Comparison of ENCODE assay signal across 33 cellular contexts in genomic region chr1:60821156-60821555, GRCh38.
"Had no signal": no experiment of that assay in that cellular context is flagged by ENCODE, and none has a peak within 500 bp of the region (broad histone marks: within the 10 kb centered on the region; RNA-seq: fewer than 3 reads in every experiment).

No MANE protein-coding gene starts in this region.

- H3K4me3 ChIP-seq: adrenal gland, ascending aorta, body of pancreas, breast epithelium, cardiac muscle cell had no signal

- ATAC-seq: activated naive CD4-positive, alpha-beta T cell treated with anti-CD3 and anti-CD28 coated beads, Interleukin-2, amount 50 U/mL, for 72 hours; activated naive CD8-positive, alpha-beta T cell treated with anti-CD3 and anti-CD28 coated beads, Interleukin-2, amount 50 U/mL, for 24 hours; activated T-cell treated with anti-CD3 and anti-CD28 coated beads, Interleukin-2, amount 50 U/mL, for 4 hours; activated T-cell treated with anti-CD3 and anti-CD28 coated beads, Interleukin-2, amount 50 U/mL, for 72 hours; activated T-helper 17 cell treated with anti-CD3 and anti-CD28 coated beads, Interleukin-2, amount 50 U/mL, for 72 hours; body of pancreas had no signal

- H3K27ac ChIP-seq: adrenal gland, ascending aorta, body of pancreas, brain microvascular endothelial cell, breast epithelium, cardiac muscle cell had no signal

- FAIRE-seq: astrocyte, bronchial epithelial cell had no signal

- H3K4me1 ChIP-seq: adrenal gland, ascending aorta, body of pancreas, breast epithelium had no signal

- H3K36me3 ChIP-seq: adrenal gland, ascending aorta, brain microvascular endothelial cell, breast epithelium, cardiac muscle cell had no signal

- H3K9me3 ChIP-seq: adrenal gland, body of pancreas, breast epithelium had no signal

- DNase-seq: activated effector memory CD4-positive, alpha-beta T cell treated with anti-CD3 and anti-CD28 coated beads, Interleukin-2, amount 50 U/mL, for 16 hours; activated effector memory CD4-positive, alpha-beta T cell treated with Interleukin-2 at 50 U/mL for 16 hours; activated gamma-delta T cell; activated gamma-delta T cell treated with Interleukin-2 at 50 U/mL for 16 hours; activated naive CD4-positive, alpha-beta T cell; activated naive CD4-positive, alpha-beta T cell treated with anti-CD3 and anti-CD28 coated beads for 36 hours; activated naive CD4-positive, alpha-beta T cell treated with anti-CD3 and anti-CD28 coated beads, Interleukin-2, amount 10 ng/mL, durations not matched to agents 7 days and 5 days; activated naive CD4-positive, alpha-beta T cell treated with anti-CD3 and anti-CD28 coated beads, Interleukin-2, amount 50 U/mL, for 16 hours; activated naive CD4-positive, alpha-beta T cell treated with Interleukin-2 at 50 U/mL for 16 hours; activated naive CD8-positive, alpha-beta T cell treated with anti-CD3 and anti-CD28 coated beads for 36 hours; activated naive CD8-positive, alpha-beta T cell treated with anti-CD3 and anti-CD28 coated beads, Interleukin-2, amount 10 ng/mL, durations not matched to agents 7 days and 5 days; activated naive CD8-positive, alpha-beta T cell treated with anti-CD3 and anti-CD28 coated beads, Interleukin-2, amount 50 U/mL, for 24 hours; activated T-cell treated with anti-CD3 and anti-CD28 coated beads, Interleukin-2, amount 50 U/mL, for 24 hours; activated T-cell treated with anti-CD3 and anti-CD28 coated beads, Interleukin-2, amount 50 U/mL, for 4 hours; activated T-cell treated with anti-CD3 and anti-CD28 coated beads, Interleukin-2, amount 50 U/mL, for 48 hours; activated T-cell treated with anti-CD3 and anti-CD28 coated beads, Interleukin-2, amount 50 U/mL, for 72 hours; adrenal gland; amniotic stem cell; amygdala; anterior cingulate cortex; aorta; body of pancreas; brain microvascular endothelial cell; caudate nucleus; central memory CD4-positive, alpha-beta T cell; cerebellar nuclear complex had no signal
